18 cellular contexts compared by ENCODE assay signal in the genomic region with DNA sequence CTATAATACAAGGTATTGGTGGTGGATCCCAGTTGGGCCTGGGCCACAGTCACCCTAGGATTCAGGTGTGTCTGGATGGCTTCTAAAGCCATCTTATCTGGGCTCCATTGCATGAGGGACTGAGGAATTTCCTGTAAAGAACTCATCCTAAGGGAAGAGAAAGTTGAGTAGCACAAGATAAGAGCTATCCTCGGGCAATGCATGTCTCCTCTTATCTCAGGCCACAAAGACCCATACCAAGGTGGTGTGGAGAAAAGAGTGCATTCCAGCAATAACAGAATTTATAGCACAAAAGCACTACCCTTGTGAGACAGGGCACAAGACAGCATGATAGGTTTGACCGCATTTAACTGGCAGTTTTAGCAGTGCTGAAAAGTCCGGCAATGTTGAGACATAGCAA.
"Had no signal": no experiment of that assay in that cellular context is flagged by ENCODE, and none has a peak within 500 bp of the region (broad histone marks: within the 10 kb centered on the region; RNA-seq: fewer than 3 reads in every experiment).

No MANE protein-coding gene starts in this region.

- H3K4me1 ChIP-seq: esophagus muscularis mucosa, foreskin keratinocyte, gastroesophageal sphincter, heart left ventricle, left lung, lower lobe of right lung had no signal

- H3K27me3 ChIP-seq: dorsolateral prefrontal cortex, esophagus muscularis mucosa, foreskin keratinocyte, gastroesophageal sphincter, heart left ventricle, hepatocyte, left lung had no signal

- H3K4me3 ChIP-seq: coronary artery, dorsolateral prefrontal cortex, esophagus muscularis mucosa, gastroesophageal sphincter, heart left ventricle, hepatocyte, left lung, lower lobe of right lung, mucosa of descending colon had no signal

- DNase-seq: dermis blood vessel endothelial cell; dorsolateral prefrontal cortex; effector CD4-positive, alpha-beta T cell; effector memory CD4-positive, alpha-beta T cell; foreskin keratinocyte; heart left ventricle; hypothalamus; immature natural killer cell; left cardiac atrium; left lung; left ventricle myocardium superior; lower lobe of right lung; mucosa of descending colon; naive B cell had no signal

- H3K79me2 ChIP-seq: hepatocyte had no signal

- H3K27ac ChIP-seq: coronary artery, dorsolateral prefrontal cortex, esophagus muscularis mucosa, foreskin keratinocyte, gastroesophageal sphincter, heart left ventricle, hepatocyte, left lung, lower lobe of right lung had no signal

- H3K36me3 ChIP-seq: esophagus muscularis mucosa, gastroesophageal sphincter, heart left ventricle, left lung, lower lobe of right lung had no signal

- H3K4me2 ChIP-seq: hepatocyte had no signal
